ENCODE assay signal across 11 cellular contexts in genomic region chr11:94546886-94547285, GRCh38. TPM values are rescaled to one million over a fixed set of nuclear protein-coding genes. Genes with fewer than 3 reads are reported as not detected.
A peak's percentile ranks its signal among the peaks of the same experiment; 100 is the strongest.
DNase-seq lines count a peak whose midpoint lies in the region; ATAC-seq, FAIRE-seq and TF ChIP-seq lines count a peak whose summit lies in the region.
"Had no signal": no experiment of that assay in that cellular context is flagged by ENCODE, and none has a peak within 500 bp of the region (broad histone marks: within the 10 kb centered on the region; RNA-seq: fewer than 3 reads in every experiment).

No MANE protein-coding gene starts in this region.

- FAIRE-seq in HTR-8/SVneo (lab: Jason Lieb, UNC), result no peak

- no peak overlapping the region for H3K27ac Mint-ChIP-seq in activated CD8-positive, alpha-beta memory T cell treated with anti-CD3 and anti-CD28 coated beads, Interleukin-2, amount 10 ng/mL, durations not matched to agents 7 days and 5 days
- H3K27ac Mint-ChIP-seq in stimulated activated naive B cell treated with anti-CD40 and anti-IgM and Interleukin-4, amounts not matched to agents 10 μg/mL and 1 μg/mL and 100 μg/mL, for 72 hours, result no peak overlapping the region

- no peaks in the 10 kb centered on the region for H3K9me3 Mint-ChIP-seq in activated CD8-positive, alpha-beta memory T cell treated with anti-CD3 and anti-CD28 coated beads, Interleukin-2, amount 10 ng/mL, durations not matched to agents 7 days and 5 days (ENCODE audit: low read depth)
- no peaks in the 10 kb centered on the region for H3K9me3 Mint-ChIP-seq in stimulated activated naive B cell treated with anti-CD40 and anti-IgM and Interleukin-4, amounts not matched to agents 10 μg/mL and 1 μg/mL and 100 μg/mL, for 72 hours

- no peak for TF ChIP-seq POLR2A in stomach (IDR thresholded peaks at IDR 0.05)

- peaks cover 8% of the 10 kb centered on the region for H3K36me3 Mint-ChIP-seq in activated CD8-positive, alpha-beta memory T cell treated with anti-CD3 and anti-CD28 coated beads, Interleukin-2, amount 10 ng/mL, durations not matched to agents 7 days and 5 days
- peaks cover 8 to 13% of the 10 kb centered on the region in 2 donors for H3K36me3 Mint-ChIP-seq in stimulated activated naive B cell treated with anti-CD40 and anti-IgM and Interleukin-4, amounts not matched to agents 10 μg/mL and 1 μg/mL and 100 μg/mL, for 72 hours

- no peaks in the 10 kb centered on the region for H3K27me3 Mint-ChIP-seq in activated CD8-positive, alpha-beta memory T cell treated with anti-CD3 and anti-CD28 coated beads, Interleukin-2, amount 10 ng/mL, durations not matched to agents 7 days and 5 days
- no peaks in the 10 kb centered on the region for H3K27me3 Mint-ChIP-seq in stimulated activated naive B cell treated with anti-CD40 and anti-IgM and Interleukin-4, amounts not matched to agents 10 μg/mL and 1 μg/mL and 100 μg/mL, for 72 hours

- no peak for TF ChIP-seq EP300 in stomach (IDR thresholded peaks at IDR 0.05)

- H3K4me1 ChIP-seq in RWPE2 (ENCODE audit: insufficient read depth, poor library complexity, severe bottlenecking) (peaks cover 7% of the 10 kb centered on the region), stomach (peaks cover 37 to 82% (median 62%) of the 10 kb centered on the region in 4 donors)

- peak overlapping the region; percentile 2 for H3K4me3 Mint-ChIP-seq in activated CD8-positive, alpha-beta memory T cell treated with anti-CD3 and anti-CD28 coated beads, Interleukin-2, amount 10 ng/mL, durations not matched to agents 7 days and 5 days
- peak overlapping the region in 1 of 2 donors; percentile 36 for H3K4me3 Mint-ChIP-seq in stimulated activated naive B cell treated with anti-CD40 and anti-IgM and Interleukin-4, amounts not matched to agents 10 μg/mL and 1 μg/mL and 100 μg/mL, for 72 hours

- TF ChIP-seq CTCF in RWPE2 (IDR thresholded peaks at IDR 0.05; ENCODE audit: poor library complexity, severe bottlenecking) (no peak), epithelial cell of esophagus (IDR thresholded peaks at IDR 0.05; ENCODE audit: insufficient read depth, low read depth, low read length, missing control alignments) (peak; percentile 4), stomach (IDR thresholded peaks at IDR 0.05) (no peak)

- H3K4me3 ChIP-seq in RWPE2 (ENCODE audit: severe bottlenecking) (no peak overlapping the region), epithelial cell of esophagus (ENCODE audit: low read length) (no peak overlapping the region), stomach (peak overlapping the region; percentile 54 to 86 (median 82))
- H3K4me3 ChIP-seq: lung had no signal

- no peaks in the 10 kb centered on the region for H3K27me3 ChIP-seq in RWPE2 (ENCODE audit: insufficient read depth, poor library complexity, severe bottlenecking)
- H3K27me3 ChIP-seq in stomach, result no peaks in the 10 kb centered on the region

- H3K36me3 ChIP-seq in RWPE2 (ENCODE audit: low read depth), result no peaks in the 10 kb centered on the region
- H3K36me3 ChIP-seq in stomach, result no peaks in the 10 kb centered on the region

- ATAC-seq in activated CD8-positive, alpha-beta memory T cell treated with anti-CD3 and anti-CD28 coated beads, Interleukin-2, amount 10 ng/mL, durations not matched to agents 7 days and 5 days, result no peak
- ATAC-seq in RWPE2 (ENCODE audit: low read depth), result peak; percentile 19; the same call in 1 of the 3 replicates
- no peak for ATAC-seq in stimulated activated naive B cell treated with anti-CD40 and anti-IgM and Interleukin-4, amounts not matched to agents 10 μg/mL and 1 μg/mL and 100 μg/mL, for 72 hours (replicated peaks)

- CTCF ChIA-PET in activated CD8-positive, alpha-beta memory T cell treated with anti-CD3 and anti-CD28 coated beads, Interleukin-2, amount 10 ng/mL, durations not matched to agents 7 days and 5 days (lab: Charles Lee), result interaction anchor here (1.0 kb wide), 1 partner anchor 372 kb away, joined by 3 read pairs; no protein-coding TSS in a partner anchor

- DNase-seq in activated CD8-positive, alpha-beta memory T cell treated with anti-CD3 and anti-CD28 coated beads, Interleukin-2, amount 10 ng/mL, durations not matched to agents 7 days and 5 days, result no peak
- DNase-seq in activated CD8-positive, alpha-beta memory T cell treated with anti-CD3 and anti-CD28 coated beads for 24 hours, result no peak
- DNase-seq in RWPE2 (ENCODE audit: low spot score) (no peak), epithelial cell of esophagus (ENCODE audit: low read depth) (peak; percentile 63), stomach (no peak), iPS-NIHi11 (ENCODE audit: low spot score) (no peak), HTR-8/SVneo (ENCODE audit: insufficient read length, low spot score) (no peak)
- DNase-seq in stimulated activated naive B cell treated with anti-CD40 and anti-IgM and Interleukin-4, amounts not matched to agents 10 μg/mL and 1 μg/mL and 100 μg/mL, for 72 hours, result no peak
- DNase-seq: stimulated activated CD8-positive, alpha-beta memory T cell treated with anti-CD3 and anti-CD28 coated beads, Interleukin-4, amount 100 ng/mL, for 48 hours had no signal

- H3K9me3 ChIP-seq in RWPE2 (ENCODE audit: severe bottlenecking) (no peaks in the 10 kb centered on the region), stomach (no peaks in the 10 kb centered on the region)

- peaks cover 35% of the 10 kb centered on the region for H3K4me1 Mint-ChIP-seq in activated CD8-positive, alpha-beta memory T cell treated with anti-CD3 and anti-CD28 coated beads, Interleukin-2, amount 10 ng/mL, durations not matched to agents 7 days and 5 days
- peaks cover 17 to 43% of the 10 kb centered on the region in 2 donors for H3K4me1 Mint-ChIP-seq in stimulated activated naive B cell treated with anti-CD40 and anti-IgM and Interleukin-4, amounts not matched to agents 10 μg/mL and 1 μg/mL and 100 μg/mL, for 72 hours

- intact Hi-C loops in stomach (cut with DNase I; ENCODE audit: low total_unique reads), result no loop called here

- H3K27ac ChIP-seq in RWPE2 (ENCODE audit: poor library complexity, severe bottlenecking), result no peak overlapping the region
- H3K27ac ChIP-seq in stomach, result peak overlapping the region in 4 of 5 donors; percentile 14 to 98 (median 64)

- WGBS in stomach, 5 donors, result 31 to 62% (median 38%) methylated on average over 1 of the region's 1 CpG

RNA-seq across cellular contexts. Expression of gene FUT4, which starts 3.2 kb away (rescaled TPM):
- total RNA-seq in activated CD8-positive, alpha-beta memory T cell treated with anti-CD3 and anti-CD28 coated beads, Interleukin-2, amount 10 ng/mL, durations not matched to agents 7 days and 5 days, result 1 to 10 TPM; 5.8 to 6.5 TPM
- total RNA-seq in stomach, result 10 to 100 TPM in 3 of 5 donors, 1 to 10 TPM in 1, under 1 TPM in 1; 0.58 to 19.7 (median 18.2) TPM
- polyA plus RNA-seq in stomach, result 1 to 10 TPM; 1.4 to 4.1 (median 2.7) TPM

RNA-seq across cellular contexts. Expression of gene PIWIL4, which starts 20.3 kb away (rescaled TPM):
- under 1 TPM; 0.75 to 0.79 TPM for total RNA-seq in activated CD8-positive, alpha-beta memory T cell treated with anti-CD3 and anti-CD28 coated beads, Interleukin-2, amount 10 ng/mL, durations not matched to agents 7 days and 5 days
- total RNA-seq in stomach, result 10 to 100 TPM in 2 of 5 donors, 1 to 10 TPM in 2, not detected in 1; 1.3 to 19.4 (median 9.1) TPM
- polyA plus RNA-seq in stomach, result 1 to 10 TPM; 1.7 to 4.2 (median 1.8) TPM

RNA-seq across cellular contexts. Expression of gene C11orf97, which starts 34.6 kb away (rescaled TPM):
- not detected for total RNA-seq in activated CD8-positive, alpha-beta memory T cell treated with anti-CD3 and anti-CD28 coated beads, Interleukin-2, amount 10 ng/mL, durations not matched to agents 7 days and 5 days
- not detected for total RNA-seq in stomach
- not detected for polyA plus RNA-seq in stomach
- total RNA-seq: NCI-H460 had no signal

RNA-seq across cellular contexts. Expression of gene ANKRD49, which starts 53.1 kb away (rescaled TPM):
- 10 to 100 TPM; 23.9 to 31.9 TPM for total RNA-seq in activated CD8-positive, alpha-beta memory T cell treated with anti-CD3 and anti-CD28 coated beads, Interleukin-2, amount 10 ng/mL, durations not matched to agents 7 days and 5 days
- 10 to 100 TPM in 3 of 5 donors, 1 to 10 TPM in 1, under 1 TPM in 1; 0.87 to 33.5 (median 16.4) TPM for total RNA-seq in stomach
- polyA plus RNA-seq in stomach, result 10 to 100 TPM; 14.0 to 77.0 (median 15.3) TPM

RNA-seq across cellular contexts. Expression of gene MRE11, which starts 53.2 kb away (rescaled TPM):
- total RNA-seq in activated CD8-positive, alpha-beta memory T cell treated with anti-CD3 and anti-CD28 coated beads, Interleukin-2, amount 10 ng/mL, durations not matched to agents 7 days and 5 days, result 10 to 100 TPM; 45.1 to 46.2 TPM
- total RNA-seq in stomach, result 10 to 100 TPM in 3 of 5 donors, 1 to 10 TPM in 2; 2.0 to 39.3 (median 10.5) TPM
- 1 to 10 TPM; 1.5 to 5.9 (median 3.5) TPM for polyA plus RNA-seq in stomach

Comparison
In these comparisons a context has a peak if more than half of its experiments do, and no peak if none do; other contexts are left out.
1. H3K4me3 ChIP-seq: peak in stomach (4 of 4); none in RWPE2 (single experiment) and epithelial cell of esophagus (single experiment).